6 cellular contexts compared by ENCODE assay signal in the genomic region with DNA sequence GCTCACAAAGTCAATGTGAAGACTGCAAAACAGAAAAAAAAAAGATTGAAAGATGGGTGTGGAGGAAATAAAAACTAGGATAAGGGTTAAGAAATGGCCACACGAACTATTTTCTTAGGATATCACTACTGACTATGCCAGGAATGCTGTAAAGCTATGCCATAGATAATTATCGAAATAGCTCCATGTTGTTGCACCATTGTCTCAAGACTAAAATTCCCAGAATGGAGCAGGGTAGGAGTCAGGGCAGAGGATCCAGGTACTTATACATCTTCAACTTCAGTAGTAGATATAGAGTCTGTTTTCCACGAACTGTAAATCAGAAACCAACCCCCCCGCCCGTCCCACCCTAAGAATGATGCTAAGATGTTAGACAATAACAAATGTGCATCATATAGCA.
"Had no signal": no experiment of that assay in that cellular context is flagged by ENCODE, and none has a peak within 500 bp of the region (broad histone marks: within the 10 kb centered on the region; RNA-seq: fewer than 3 reads in every experiment).

No MANE protein-coding gene starts in this region.

- H3K27ac Mint-ChIP-seq: H9 had no signal

- H3K4me3 ChIP-seq: K562 had no signal

- ATAC-seq: K562 had no signal

- H3K27ac ChIP-seq: HL-60 had no signal

- DNase-seq: H9, HCEC 1CT, IMR-90, KG1 had no signal

- H3K4me3 Mint-ChIP-seq: H9 had no signal

- H3K9me3 Mint-ChIP-seq: H9 had no signal
